34 cellular contexts compared by ENCODE assay signal in the genomic region with DNA sequence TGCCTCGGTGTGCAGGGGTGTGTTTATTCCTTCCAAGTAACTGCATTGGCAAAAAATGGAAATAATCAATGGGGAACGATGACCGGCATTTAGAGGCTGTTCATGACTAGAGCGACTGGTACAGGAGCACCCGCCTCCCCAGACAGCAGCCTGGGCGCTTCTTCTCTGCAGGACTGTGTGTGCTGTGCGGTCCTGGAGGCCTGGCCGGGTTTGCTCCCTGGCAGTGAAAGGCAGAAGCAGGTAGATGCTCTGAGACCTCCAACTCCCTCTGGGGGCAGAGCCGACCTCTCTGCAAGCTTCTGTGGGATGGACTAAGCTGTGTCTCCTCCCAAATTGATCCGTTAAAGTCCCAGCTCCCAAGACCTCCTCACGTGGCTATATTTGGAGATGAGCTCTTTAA. TPM values are rescaled to one million over a fixed set of nuclear protein-coding genes. Genes with fewer than 3 reads are reported as not detected.
"Had no signal": no experiment of that assay in that cellular context is flagged by ENCODE, and none has a peak within 500 bp of the region (broad histone marks: within the 10 kb centered on the region; RNA-seq: fewer than 3 reads in every experiment).

No MANE protein-coding gene starts in this region.

- H3K27me3 ChIP-seq: ascending aorta, cardiac muscle cell, Peyer's patch had no signal

- ATAC-seq: activated CD4-positive, alpha-beta T cell treated with anti-CD3 and anti-CD28 coated beads for 36 hours; activated CD4-positive, CD25-positive, alpha-beta regulatory T cell treated with anti-CD3 and anti-CD28 coated beads, Interleukin-2, amount 50 U/mL, for 24 hours; activated naive CD4-positive, alpha-beta T cell treated with anti-CD3 and anti-CD28 coated beads, Interleukin-2, amount 50 U/mL, for 72 hours; activated T-cell treated with anti-CD3 and anti-CD28 coated beads, Interleukin-2, amount 50 U/mL, for 4 hours; PC-3; Right ventricle myocardium inferior had no signal

- H3K4me3 ChIP-seq: ascending aorta, cardiac muscle cell, Peyer's patch had no signal

- H3K27me3 Mint-ChIP-seq: activated CD4-positive, alpha-beta T cell treated with anti-CD3 and anti-CD28 coated beads for 36 hours; activated CD4-positive, alpha-beta T cell treated with anti-CD3 and anti-CD28 coated beads, Interleukin-2, amount 10 ng/mL, durations not matched to agents 7 days and 5 days had no signal

- H3K36me3 ChIP-seq: ascending aorta, cardiac muscle cell, Peyer's patch had no signal

- H3K27ac Mint-ChIP-seq: activated CD4-positive, alpha-beta T cell treated with anti-CD3 and anti-CD28 coated beads for 36 hours; activated CD4-positive, alpha-beta T cell treated with anti-CD3 and anti-CD28 coated beads, Interleukin-2, amount 10 ng/mL, durations not matched to agents 7 days and 5 days; activated naive CD4-positive, alpha-beta T cell treated with anti-CD3 and anti-CD28 coated beads for 36 hours; activated naive CD4-positive, alpha-beta T cell treated with anti-CD3 and anti-CD28 coated beads, Interleukin-2, amount 50 U/mL, for 72 hours; activated T-helper 1 cell treated with anti-CD3 and anti-CD28 coated beads, Interleukin-12 subunit alpha, Interleukin-12 subunit beta, Interleukin-2, Interleukin-4 antibody, amounts not matched to agents 30 ng/mL and 10 ng/mL and 1 ng/mL, durations not matched to agents 14 hours and 24 hours and 36 hours had no signal

- H3K27ac ChIP-seq: ascending aorta, cardiac muscle cell, KMS-11, Peyer's patch had no signal

- H3K4me1 Mint-ChIP-seq: activated CD4-positive, alpha-beta T cell treated with anti-CD3 and anti-CD28 coated beads for 36 hours; activated CD4-positive, alpha-beta T cell treated with anti-CD3 and anti-CD28 coated beads, Interleukin-2, amount 10 ng/mL, durations not matched to agents 7 days and 5 days had no signal

- DNase-seq: activated CD4-positive, alpha-beta T cell treated with anti-CD3 and anti-CD28 coated beads for 36 hours; activated CD4-positive, alpha-beta T cell treated with anti-CD3 and anti-CD28 coated beads, Interleukin-2, amount 10 ng/mL, durations not matched to agents 7 days and 5 days; activated CD4-positive, alpha-beta T cell treated with anti-CD3 and anti-CD28 coated beads, Interleukin-2, amount 50 U/mL, for 48 hours; activated CD8-positive, alpha-beta memory T cell treated with anti-CD3 and anti-CD28 coated beads, Interleukin-2, amount 50 U/mL, for 4 hours; activated gamma-delta T cell treated with Interleukin-2 at 50 U/mL for 16 hours; activated naive CD4-positive, alpha-beta T cell treated with anti-CD3 and anti-CD28 coated beads for 36 hours; activated T-cell treated with anti-CD3 and anti-CD28 coated beads for 4 hours; activated T-cell treated with anti-CD3 and anti-CD28 coated beads, Interleukin-2, amount 50 U/mL, for 4 hours; amygdala; MM.1S; MV-4-11; NCI-H1092; NCI-H1436 treated with DMSO at 0.1 percent for 48 hours; NCI-H1694 treated with DMSO at 0.1 percent for 48 hours; NCI-H2029; NCI-H510A; NCI-H526; NCI-H748 treated with DMSO at 0.1 percent for 48 hours; NK-92 treated with Interleukin-12 subunit alpha and Interleukin-12 subunit beta, amount 100 ng/mL, for 24 hours; PC-3; RPMI8226; T1000 had no signal

- H3K4me1 ChIP-seq: Peyer's patch had no signal

- H3K4me3 Mint-ChIP-seq: activated CD4-positive, alpha-beta T cell treated with anti-CD3 and anti-CD28 coated beads for 36 hours; activated CD4-positive, alpha-beta T cell treated with anti-CD3 and anti-CD28 coated beads, Interleukin-2, amount 10 ng/mL, durations not matched to agents 7 days and 5 days; activated naive CD4-positive, alpha-beta T cell treated with anti-CD3 and anti-CD28 coated beads for 36 hours; activated T-cell treated with anti-CD3 and anti-CD28 coated beads, Interleukin-2, amount 50 U/mL, for 4 hours; activated T-helper 1 cell treated with anti-CD3 and anti-CD28 coated beads, Interleukin-12 subunit alpha, Interleukin-12 subunit beta, Interleukin-2, Interleukin-4 antibody, amounts not matched to agents 30 ng/mL and 10 ng/mL and 1 ng/mL, durations not matched to agents 14 hours and 24 hours and 36 hours had no signal

RNA-seq across cellular contexts. Expression of a gene that starts 59.2 kb away (rescaled TPM):
- total RNA-seq: activated CD4-positive, alpha-beta T cell treated with anti-CD3 and anti-CD28 coated beads for 36 hours; activated CD4-positive, alpha-beta T cell treated with anti-CD3 and anti-CD28 coated beads, Interleukin-2, amount 10 ng/mL, durations not matched to agents 7 days and 5 days; activated naive CD4-positive, alpha-beta T cell treated with anti-CD3 and anti-CD28 coated beads for 36 hours; activated naive CD4-positive, alpha-beta T cell treated with anti-CD3 and anti-CD28 coated beads, Interleukin-2, amount 50 U/mL, for 72 hours; activated T-cell treated with anti-CD3 and anti-CD28 coated beads, Interleukin-2, amount 50 U/mL, for 4 hours; activated T-helper 1 cell treated with anti-CD3 and anti-CD28 coated beads, Interleukin-12 subunit alpha, Interleukin-12 subunit beta, Interleukin-2, Interleukin-4 antibody, amounts not matched to agents 30 ng/mL and 10 ng/mL and 1 ng/mL, durations not matched to agents 14 hours and 24 hours and 36 hours; ascending aorta; cardiac muscle cell; LHCN-M2; PC-3; Peyer's patch; Right ventricle myocardium inferior; T-helper 1 cell treated with Interleukin-12 subunit alpha and Interleukin-12 subunit beta and Interleukin-4 antibody, amounts not matched to agents 30 ng/mL and 1 ng/mL, for 36 hours; T-helper 2 cell treated with Interferon-gamma antibody and Interleukin-4, amounts not matched to agents 100 ng/mL and 5 ng/mL, for 36 hours had no signal
- polyA plus RNA-seq: adipose tissue, cardiac muscle cell had no signal
